Comparison of ENCODE assay signal across 7 cellular contexts in genomic region chr2:197777823-197778407, GRCh38. TPM values are rescaled to one million over a fixed set of nuclear protein-coding genes. Genes with fewer than 3 reads are reported as not detected.
DNase-seq lines count a peak whose midpoint lies in the region; ATAC-seq, FAIRE-seq and TF ChIP-seq lines count a peak whose summit lies in the region.

No MANE protein-coding gene starts in this region.

- no peak overlapping the region for H2AFZ ChIP-seq in GM23338
- H2AFZ ChIP-seq in fibroblast of lung (ENCODE audit: low read length), result no peak overlapping the region

- in situ Hi-C loops in SK-MEL-5 (cut with HindIII; ENCODE audit: low pct_unique_long_range_greater_than_20kb, low sequenced_read_pairs), result no loop called here

- H3K36me3 Mint-ChIP-seq in GM23338 (ENCODE audit: low read depth), result no peaks in the 10 kb centered on the region

- H3K4me1 ChIP-seq in GM23338 (ENCODE audit: insufficient read depth) (no peaks in the 10 kb centered on the region), fibroblast of lung (ENCODE audit: control insufficient read depth, extremely low read depth, insufficient read depth, low read length) (no peaks in the 10 kb centered on the region)

- DNase-seq in D721Med (ENCODE audit: insufficient read length, low spot score) (no peak), GM23338 (ENCODE audit: low spot score) (peak; percentile 51), SK-MEL-5 (ENCODE audit: low read depth, low spot score) (peak; percentile 57), fibroblast of lung (ENCODE audit: low read depth in 2 of 2) (peak; percentile 13 to 66), retinal pigment epithelial cell (ENCODE audit: low read depth) (no peak)

- no peaks in the 10 kb centered on the region for H3K9me3 ChIP-seq in fibroblast of lung (ENCODE audit: control insufficient read depth, insufficient read depth, low read depth, low read length)

- H3K4me1 Mint-ChIP-seq in GM23338, result no peaks in the 10 kb centered on the region

- no peak overlapping the region for H3K9ac ChIP-seq in fibroblast of lung (ENCODE audit: insufficient read depth, low read length)

- H3K27ac ChIP-seq in GM23338 (ENCODE audit: low read depth) (no peak overlapping the region), fibroblast of lung (ENCODE audit: insufficient read depth, low read length) (no peak overlapping the region)

- no peaks in the 10 kb centered on the region for H3K27me3 Mint-ChIP-seq in GM23338 (ENCODE audit: insufficient read depth, low read depth, poor library complexity)

- no peaks in the 10 kb centered on the region for H3K9me2 ChIP-seq in GM23338 (ENCODE audit: insufficient read depth)

- FAIRE-seq in D721Med (lab: Jason Lieb, UNC), result peak; percentile 93

- TF ChIP-seq CTCF in D721Med (IDR thresholded peaks at IDR 0.05; ENCODE audit: insufficient read depth, missing control alignments), result peak; percentile 91
- TF ChIP-seq CTCF in GM23338 (conservative IDR thresholded peaks at IDR 0.05; ENCODE audit: low read depth in 2 of 2), result peak; percentile 64 to 95
- TF ChIP-seq CTCF in fibroblast of lung (conservative IDR thresholded peaks at IDR 0.05 in 1 of 2, IDR thresholded peaks at IDR 0.05 in 1 of 2; ENCODE audit: low read depth in 1 of 2, low read length in 2 of 2), result peak; percentile 22 to 51
- TF ChIP-seq CTCF in retinal pigment epithelial cell (conservative IDR thresholded peaks at IDR 0.05; ENCODE audit: low read depth, low read length), result peak; percentile 51

- no peak overlapping the region for H3K27ac Mint-ChIP-seq in GM23338

- H3K27me3 ChIP-seq in GM23338 (ENCODE audit: insufficient read depth), result no peaks in the 10 kb centered on the region
- no peaks in the 10 kb centered on the region for H3K27me3 ChIP-seq in fibroblast of lung (ENCODE audit: control insufficient read depth, insufficient read depth, low read length)

- no peaks in the 10 kb centered on the region for H3K9me3 Mint-ChIP-seq in GM23338

- H3K4me3 Mint-ChIP-seq in GM23338, result no peak overlapping the region

- no peaks in the 10 kb centered on the region for H3F3A ChIP-seq in GM23338 (replicated peaks; ENCODE audit: low read depth)

- H3K79me2 ChIP-seq in GM23338 (replicated peaks; ENCODE audit: insufficient read depth), result no peaks in the 10 kb centered on the region
- H3K79me2 ChIP-seq in fibroblast of lung (ENCODE audit: control insufficient read depth, insufficient read depth, low read length), result no peaks in the 10 kb centered on the region

- H3K4me3 ChIP-seq in GM23338 (no peak overlapping the region), fibroblast of lung (replicated peaks in 1 of 4; ENCODE audit: control extremely low read depth in 1 of 4, insufficient read depth in 1 of 4, low read depth in 3 of 4, low read length in 4 of 4) (no peak overlapping the region), retinal pigment epithelial cell (ENCODE audit: low read length) (no peak overlapping the region)

- H3K36me3 ChIP-seq in GM23338 (ENCODE audit: insufficient read depth) (no peaks in the 10 kb centered on the region), fibroblast of lung (ENCODE audit: control insufficient read depth, insufficient read depth, low read length) (no peaks in the 10 kb centered on the region)

- H3K4me2 ChIP-seq in GM23338, result no peak overlapping the region
- no peak overlapping the region for H3K4me2 ChIP-seq in fibroblast of lung (ENCODE audit: extremely low read depth, insufficient read depth, low read length)

- ATAC-seq in GM23338 (no peak), HG03442 (IDR thresholded peaks at IDR 0.05; ENCODE audit: unreplicated experiment) (no peak), HG02759 (IDR thresholded peaks at IDR 0.05; ENCODE audit: unreplicated experiment) (no peak)

- H4K20me1 ChIP-seq in GM23338 (replicated peaks; ENCODE audit: insufficient read depth) (no peaks in the 10 kb centered on the region), fibroblast of lung (ENCODE audit: control insufficient read depth, extremely low read depth, insufficient read depth, low read length) (no peaks in the 10 kb centered on the region)

TF ChIP-seq in GM23338, 12 proteins besides CTCF, POLR2A, EP300 and RAD21:
- no peak for TF ChIP-seq JUNB (IDR thresholded peaks at IDR 0.05; ENCODE audit: unreplicated experiment)

RNA-seq across cellular contexts. Expression of gene BOLL, which starts 7.2 kb away (rescaled TPM):
- 0.04 TPM in 1 of 2 replicates, not detected in the other for total RNA-seq in GM23338 (2014; rRNA removed; shearing (Covaris generic))
- polyA plus RNA-seq in GM23338 (2016; fragmentation: Nextera tagmentation; extraction: Ambion mirVana), result 1.1 and 2.0 TPM in 2 replicates
- total RNA-seq in SK-MEL-5 (2014; rRNA removed; shearing (Covaris generic)), result not detected in 2 replicates
- polyA plus RNA-seq in SK-MEL-5 (2015; cell fraction: cytosol; rRNA removed), result not detected in 2 replicates
- polyA plus RNA-seq in SK-MEL-5 (2015; cell fraction: nucleus; rRNA removed), result not detected in 2 replicates
- not detected in 2 replicates for total RNA-seq in fibroblast of lung
- polyA plus RNA-seq in fibroblast of lung, result not detected in 2 replicates
- polyA plus RNA-seq in fibroblast of lung (2012), result not detected in 2 replicates
- polyA minus RNA-seq in fibroblast of lung (ENCODE audit: low replicate concordance), result not detected in 2 replicates

RNA-seq across cellular contexts. Expression of gene PLCL1, which starts 26.5 kb away (rescaled TPM):
- 0.12 TPM in 1 of 2 replicates, not detected in the other for total RNA-seq in GM23338 (2014; rRNA removed; shearing (Covaris generic))
- polyA plus RNA-seq in GM23338 (2016; fragmentation: Nextera tagmentation; extraction: Ambion mirVana) (not detected in 2 replicates), fibroblast of lung (0.48 and 0.78 TPM in 2 replicates)
- 0.83 and 0.90 TPM in 2 replicates for total RNA-seq in SK-MEL-5 (2014; rRNA removed; shearing (Covaris generic))
- 0.19 and 0.20 TPM in 2 replicates for polyA plus RNA-seq in SK-MEL-5 (2015; cell fraction: cytosol; rRNA removed)
- 0.04 TPM in 1 of 2 replicates, not detected in the other for polyA plus RNA-seq in SK-MEL-5 (2015; cell fraction: nucleus; rRNA removed)
- total RNA-seq in fibroblast of lung, result 0.83 and 1.3 TPM in 2 replicates
- polyA plus RNA-seq in fibroblast of lung (2012), result 0.37 and 0.71 TPM in 2 replicates
- polyA minus RNA-seq in fibroblast of lung (ENCODE audit: low replicate concordance), result not detected in 2 replicates

Comparison
In these comparisons a context has a peak if more than half of its experiments do, and no peak if none do; other contexts are left out.
1. DNase-seq: peak in GM23338 (single experiment), SK-MEL-5 (single experiment) and fibroblast of lung (2 of 2); none in D721Med (single experiment) and retinal pigment epithelial cell (single experiment).
2. CTCF ChIP-seq: peak in every context shown above with its lines; median percentile 91 in D721Med; 80 in GM23338; 51 in retinal pigment epithelial cell; 36 in fibroblast of lung.